ENCODE assay signal across 21 cellular contexts in the genomic region with DNA sequence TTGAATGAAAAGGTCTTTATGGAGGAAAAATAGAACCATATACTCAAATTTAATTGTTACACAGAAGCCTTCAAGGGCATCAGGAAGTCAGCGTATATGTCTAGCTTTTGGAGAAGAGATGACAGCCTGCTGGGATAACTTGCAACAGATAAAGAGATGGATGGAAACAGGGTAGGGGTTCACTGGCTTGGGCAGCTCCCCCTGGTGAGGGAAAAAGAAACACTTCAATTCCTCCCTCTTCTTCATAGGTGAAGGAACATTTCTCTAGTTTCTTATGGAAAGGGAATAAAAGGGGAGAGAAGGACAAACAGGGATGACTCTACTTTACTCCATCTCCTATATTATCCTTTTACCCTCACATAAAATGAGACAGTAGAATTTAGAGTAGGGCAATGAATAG.
A peak's percentile ranks its signal among the peaks of the same experiment; 100 is the strongest.
DNase-seq lines count a peak whose midpoint lies in the region; ATAC-seq, FAIRE-seq and TF ChIP-seq lines count a peak whose summit lies in the region.
"Had no signal": no experiment of that assay in that cellular context is flagged by ENCODE, and none has a peak within 500 bp of the region (broad histone marks: within the 10 kb centered on the region; RNA-seq: fewer than 3 reads in every experiment).

No MANE protein-coding gene starts in this region.

- peak; percentile 62 for FAIRE-seq in H1 (lab: Jason Lieb, UNC)

- H3K4me3 ChIP-seq in OCI-LY7 (ENCODE audit: low read depth, low read length, poor library complexity, severe bottlenecking): no peak overlapping the region
- no peak overlapping the region for H3K4me3 ChIP-seq in H1 (ENCODE audit: extremely low read depth in 1 of 4, insufficient read depth in 2 of 4, low read depth in 3 of 4, low read length in 4 of 4)
- H3K4me3 ChIP-seq: BLaER1 treated with 17β-estradiol and CSF1 and Interleukin-3, amounts not matched to agents 10 nM and 100 nM; esophagus muscularis mucosa; lower lobe of right lung had no signal

- no peak for ATAC-seq in naive thymus-derived CD8-positive, alpha-beta T cell
- ATAC-seq: activated CD8-positive, alpha-beta T cell treated with anti-CD3 and anti-CD28 coated beads, Interleukin-2, amount 10 ng/mL, durations not matched to agents 7 days and 5 days; activated naive CD4-positive, alpha-beta T cell treated with anti-CD3 and anti-CD28 coated beads, Interleukin-2, amount 50 U/mL, for 72 hours; activated T-cell treated with anti-CD3 and anti-CD28 coated beads, Interleukin-2, amount 50 U/mL, for 4 hours; lower lobe of right lung had no signal

- H4K20me1 ChIP-seq in OCI-LY7 (ENCODE audit: insufficient read depth, low read length) (no peaks in the 10 kb centered on the region), H1 (replicated peaks in 1 of 2; ENCODE audit: control insufficient read depth in 1 of 2, insufficient read depth in 2 of 2, low read length in 2 of 2) (no peaks in the 10 kb centered on the region)
- H4K20me1 ChIP-seq: BLaER1 treated with 17β-estradiol and CSF1 and Interleukin-3, amounts not matched to agents 10 nM and 100 nM had no signal

- H3K36me3 Mint-ChIP-seq in naive thymus-derived CD8-positive, alpha-beta T cell: no peaks in the 10 kb centered on the region
- H3K36me3 Mint-ChIP-seq: activated naive CD4-positive, alpha-beta T cell treated with anti-CD3 and anti-CD28 coated beads, Interleukin-2, amount 50 U/mL, for 72 hours had no signal

- H3K56ac ChIP-seq in H1 (replicated peaks; ENCODE audit: insufficient read length, low read depth, low read length): no peak overlapping the region

- H3K4ac ChIP-seq in H1 (replicated peaks; ENCODE audit: insufficient read length, low read depth, low read length): no peak overlapping the region

- no peak overlapping the region for H3K14ac ChIP-seq in H1 (ENCODE audit: insufficient read length)

- no peaks in the 10 kb centered on the region for H3K4me1 Mint-ChIP-seq in naive thymus-derived CD8-positive, alpha-beta T cell

- no TSS peak for BruUV-seq in OCI-LY7 (replicated peaks; lab: Mats Ljungman, UMichigan)

- no peaks in the 10 kb centered on the region for H3K27me3 ChIP-seq in H1 (replicated peaks in 1 of 4; ENCODE audit: control insufficient read depth in 3 of 4, extremely low read depth in 1 of 4, insufficient read depth in 3 of 4, low read length in 3 of 4)
- H3K27me3 ChIP-seq: BLaER1 treated with 17β-estradiol and CSF1 and Interleukin-3, amounts not matched to agents 10 nM and 100 nM; esophagus muscularis mucosa had no signal

- H3K9me3 Mint-ChIP-seq in naive thymus-derived CD8-positive, alpha-beta T cell: peaks cover 0 to 4% (median 0%) of the 10 kb centered on the region in 9 donors
- H3K9me3 Mint-ChIP-seq: activated naive CD4-positive, alpha-beta T cell treated with anti-CD3 and anti-CD28 coated beads, Interleukin-2, amount 50 U/mL, for 72 hours; activated T-cell treated with anti-CD3 and anti-CD28 coated beads, Interleukin-2, amount 50 U/mL, for 4 hours had no signal

- H2BK5ac ChIP-seq in H1 (ENCODE audit: low read depth, low read length): no peak overlapping the region

- H3K4me1 ChIP-seq in OCI-LY7 (ENCODE audit: insufficient read depth, low read length, poor library complexity, severe bottlenecking) (no peaks in the 10 kb centered on the region), H1 (replicated peaks in 1 of 4; ENCODE audit: control insufficient read depth in 3 of 4, insufficient read depth in 4 of 4, low read length in 3 of 4) (peaks cover 0 to 3% (median 0%) of the 10 kb centered on the region in 4 experiments; a peak in 2 of 7 replicates)
- H3K4me1 ChIP-seq: BLaER1 treated with 17β-estradiol and CSF1 and Interleukin-3, amounts not matched to agents 10 nM and 100 nM; esophagus muscularis mucosa; lower lobe of right lung had no signal

- no peak overlapping the region for H2AFZ ChIP-seq in OCI-LY7 (ENCODE audit: low read length)
- H2AFZ ChIP-seq in H1 (ENCODE audit: low read length): no peak overlapping the region

- no peak overlapping the region for H3K4me3 Mint-ChIP-seq in naive thymus-derived CD8-positive, alpha-beta T cell
- H3K4me3 Mint-ChIP-seq: activated CD8-positive, alpha-beta T cell treated with anti-CD3 and anti-CD28 coated beads, Interleukin-2, amount 10 ng/mL, durations not matched to agents 7 days and 5 days; activated T-cell treated with anti-CD3 and anti-CD28 coated beads, Interleukin-2, amount 50 U/mL, for 4 hours had no signal

- no peak overlapping the region for H2BK120ac ChIP-seq in H1 (replicated peaks; ENCODE audit: low read depth, low read length)

- no peak overlapping the region for H4K8ac ChIP-seq in H1 (ENCODE audit: extremely low read depth, insufficient read depth, low read length)

- peaks cover 0 to 10% (median 0%) of the 10 kb centered on the region in 5 donors for H3K27me3 Mint-ChIP-seq in naive thymus-derived CD8-positive, alpha-beta T cell

- H3K4me2 ChIP-seq in OCI-LY7 (ENCODE audit: low read length): no peak overlapping the region
- H3K4me2 ChIP-seq in H1 (ENCODE audit: insufficient read depth in 1 of 2, low read depth in 2 of 2, low read length in 2 of 2): no peak overlapping the region
- H3K4me2 ChIP-seq: BLaER1 treated with 17β-estradiol and CSF1 and Interleukin-3, amounts not matched to agents 10 nM and 100 nM had no signal

- no peaks in the 10 kb centered on the region for H3K79me1 ChIP-seq in H1 (ENCODE audit: low read depth, low read length)

- TF ChIP-seq CTCF in OCI-LY7 (conservative IDR thresholded peaks at IDR 0.05; ENCODE audit: low read length) (peak; percentile 58), H1 (IDR thresholded peaks at IDR 0.05; ENCODE audit: control extremely low read depth in 1 of 3, insufficient read depth in 1 of 3, low read depth in 1 of 3, low read length in 3 of 3) (peak in 2 of 3 experiments; percentile 42 to 57; a peak in 3 of 4 replicates)

- H3K18ac ChIP-seq in H1 (ENCODE audit: extremely low read depth, low read length): no peak overlapping the region

- H3K27ac ChIP-seq in OCI-LY7 (ENCODE audit: low read depth, low read length, poor library complexity, severe bottlenecking) (no peak overlapping the region), H1 (ENCODE audit: low read depth, low read length) (no peak overlapping the region), temporal lobe (ENCODE audit: low read depth, low read length) (peak overlapping the region; percentile 88)
- H3K27ac ChIP-seq: BLaER1 treated with 17β-estradiol and CSF1 and Interleukin-3, amounts not matched to agents 10 nM and 100 nM; esophagus muscularis mucosa; lower lobe of right lung had no signal

- H3K9me3 ChIP-seq in OCI-LY7 (ENCODE audit: low read length) (no peaks in the 10 kb centered on the region), H1 (ENCODE audit: insufficient read depth in 2 of 2, low read depth in 1 of 2, low read length in 1 of 2) (no peaks in the 10 kb centered on the region)
- H3K9me3 ChIP-seq: BLaER1 treated with 17β-estradiol and CSF1 and Interleukin-3, amounts not matched to agents 10 nM and 100 nM; esophagus muscularis mucosa; lower lobe of right lung had no signal

- POLR2A ChIA-PET in OCI-LY7 (lab: Charles Lee) (no interaction called here), H1 (lab: Charles Lee; ENCODE audit: partially characterized antibody) (interaction anchor here (0.6 kb wide), 1 partner anchor 353 kb away, joined by 3 read pairs; no protein-coding TSS in a partner anchor)
- POLR2A ChIA-PET in naive thymus-derived CD8-positive, alpha-beta T cell (lab: Charles Lee): no interaction called here

- no peak overlapping the region for H4K5ac ChIP-seq in H1 (ENCODE audit: insufficient read length, low read depth, low read length)

- H3K23ac ChIP-seq in H1 (ENCODE audit: insufficient read length): no peak overlapping the region

- H3K36me3 ChIP-seq in OCI-LY7 (ENCODE audit: insufficient read depth, low read length) (no peaks in the 10 kb centered on the region), H1 (ENCODE audit: control insufficient read depth in 2 of 4, insufficient read depth in 4 of 4, low read length in 3 of 4) (no peaks in the 10 kb centered on the region)
- H3K36me3 ChIP-seq: BLaER1 treated with 17β-estradiol and CSF1 and Interleukin-3, amounts not matched to agents 10 nM and 100 nM; esophagus muscularis mucosa; lower lobe of right lung had no signal

- H3K9ac ChIP-seq in H1 (replicated peaks in 1 of 4; ENCODE audit: extremely low read depth in 1 of 4, low read depth in 3 of 4, low read length in 3 of 4): no peak overlapping the region
- H3K9ac ChIP-seq: BLaER1 treated with 17β-estradiol and CSF1 and Interleukin-3, amounts not matched to agents 10 nM and 100 nM had no signal

- WGBS in H1 (ENCODE audit: extremely low coverage in 1 of 2, insufficient coverage in 1 of 2, insufficient read length in 1 of 2, insufficient replicate concordance in 2 of 2, low coverage in 1 of 2, low lambda C conversion rate in 2 of 2, missing lambda C conversion rate in 1 of 2), 2 experiments: 83% methylated on average over 1 of the region's 1 CpG; no CpG with 5 or more reads in 1 of the 2 experiments

- H4K91ac ChIP-seq in H1 (replicated peaks; ENCODE audit: insufficient read length, low read length): no peak overlapping the region

- H2AK5ac ChIP-seq in H1 (ENCODE audit: low read depth, low read length): no peak overlapping the region

- TF ChIP-seq RAD21 in H1 (IDR thresholded peaks at IDR 0.05 in 1 of 2, conservative IDR thresholded peaks at IDR 0.05 in 1 of 2; ENCODE audit: low read depth in 2 of 2, low read length in 2 of 2): peak; percentile 45 to 60

- H2BK20ac ChIP-seq in H1 (ENCODE audit: low read length): no peak overlapping the region

- TF ChIP-seq POLR2A in H1 (IDR thresholded peaks at IDR 0.05; ENCODE audit: control extremely low read depth in 1 of 2, low read depth in 2 of 2, low read length in 2 of 2): no peak

- CTCF ChIA-PET in OCI-LY7 (lab: Charles Lee; ENCODE audit: unreplicated experiment): no interaction called here
- CTCF ChIA-PET in H1 (lab: Charles Lee; ENCODE audit: partially characterized antibody): interaction anchor here (0.6 to 2.5 kb wide), 16 partner anchors 11 to 414 kb away, joined by 3 to 19 read pairs (median 3); no protein-coding TSS in a partner anchor

- H2BK15ac ChIP-seq in H1 (ENCODE audit: low read length): no peak overlapping the region

- H3K9me2 ChIP-seq in OCI-LY7 (ENCODE audit: insufficient read depth, low read length): no peaks in the 10 kb centered on the region

- H2BK12ac ChIP-seq in H1 (ENCODE audit: low read depth, low read length): no peak overlapping the region

- H3K79me2 ChIP-seq in OCI-LY7 (ENCODE audit: insufficient read depth, low read depth, low read length) (no peaks in the 10 kb centered on the region), H1 (ENCODE audit: control insufficient read depth in 1 of 2, insufficient read depth in 2 of 2, low read length in 2 of 2) (no peaks in the 10 kb centered on the region)

- H3K23me2 ChIP-seq in H1 (ENCODE audit: low read depth, low read length): no peaks in the 10 kb centered on the region

- no peak overlapping the region for H3K27ac Mint-ChIP-seq in naive thymus-derived CD8-positive, alpha-beta T cell
- H3K27ac Mint-ChIP-seq: activated CD8-positive, alpha-beta T cell treated with anti-CD3 and anti-CD28 coated beads, Interleukin-2, amount 10 ng/mL, durations not matched to agents 7 days and 5 days; activated naive CD4-positive, alpha-beta T cell treated with anti-CD3 and anti-CD28 coated beads, Interleukin-2, amount 50 U/mL, for 72 hours had no signal

- peak; percentile 16 for DNase-seq in DMS53 (lab: John Stamatoyannopoulos, UW)
- no peak for DNase-seq in DMS53 treated with DMSO at 0.1 percent for 48 hours (lab: John Stamatoyannopoulos, UW; ENCODE audit: unreplicated experiment)
- DNase-seq in OCI-LY7 (ENCODE audit: low spot score): no peak
- DNase-seq in H1 (ENCODE audit: low read depth in 1 of 2, low spot score in 2 of 2): no peak
- DNase-seq in naive thymus-derived CD8-positive, alpha-beta T cell: no peak
- DNase-seq in HuH-7 (ENCODE audit: low spot score): no peak
- no peak for DNase-seq in pons (ENCODE audit: low spot score)
- DNase-seq: 8988T; activated CD4-positive, CD25-positive, alpha-beta regulatory T cell; activated CD8-positive, alpha-beta T cell treated with anti-CD3 and anti-CD28 coated beads, Interleukin-2, amount 10 ng/mL, durations not matched to agents 7 days and 5 days; activated T-cell treated with anti-CD3 and anti-CD28 coated beads, Interleukin-2, amount 50 U/mL, for 4 hours; lower lobe of right lung; MV-4-11; NCI-H1930; NCI-H446; SHP77 treated with DMSO at 0.1 percent for 48 hours; T-helper 2 cell had no signal

- TF ChIP-seq EP300 in H1 (IDR thresholded peaks at IDR 0.05; ENCODE audit: borderline replicate concordance in 1 of 2, low read depth in 2 of 2, low read length in 2 of 2): no peak

- intact Hi-C loops in OCI-LY7 (cut with micrococcal nuclease; ENCODE audit: unreplicated experiment): no loop called here
